ENCODE assay signal across 18 cellular contexts in the genomic region with DNA sequence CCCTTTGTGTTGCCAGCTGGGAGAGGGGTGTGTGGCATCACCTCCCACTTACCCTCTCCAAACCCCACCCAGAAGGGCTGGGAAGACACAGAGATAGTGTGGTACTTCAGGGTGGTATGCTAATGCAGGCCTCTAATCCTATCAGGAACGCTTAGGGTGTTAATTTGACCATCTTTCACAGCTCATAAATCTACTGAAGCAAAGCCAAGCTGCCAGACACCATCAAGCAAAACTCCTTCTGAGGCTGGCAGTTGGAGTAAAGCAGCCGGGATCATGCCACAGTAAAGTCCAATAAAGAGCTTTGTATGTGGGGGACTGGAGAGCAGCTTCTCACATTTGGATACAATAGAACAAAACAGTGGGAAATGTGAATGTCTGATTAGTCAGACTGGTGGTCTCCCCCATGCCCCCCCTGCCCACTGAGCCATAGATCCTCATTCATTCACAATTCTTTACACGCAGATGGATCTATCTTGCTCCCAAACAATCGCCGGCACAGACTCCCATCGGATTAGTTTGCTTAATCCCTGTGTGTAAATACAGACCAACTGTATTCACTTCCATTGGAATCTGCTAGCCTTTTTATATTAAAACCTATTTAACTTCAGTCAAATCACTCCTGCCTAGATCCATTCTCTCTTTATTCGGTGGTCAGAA. TPM values are rescaled to one million over a fixed set of nuclear protein-coding genes. Genes with fewer than 3 reads are reported as not detected.
A peak's percentile ranks its signal among the peaks of the same experiment; 100 is the strongest.
DNase-seq lines count a peak whose midpoint lies in the region; ATAC-seq and TF ChIP-seq lines count a peak whose summit lies in the region.
"Had no signal": no experiment of that assay in that cellular context is flagged by ENCODE, and none has a peak within 500 bp of the region (broad histone marks: within the 10 kb centered on the region; RNA-seq: fewer than 3 reads in every experiment).

No MANE protein-coding gene starts in this region.

- DNase-seq in GM23338 (ENCODE audit: low spot score) = no peak
- DNase-seq in NCI-H524 treated with DMSO at 0.1 percent for 48 hours (lab: John Stamatoyannopoulos, UW) = peak; percentile 65
- peak; percentile 76 for DNase-seq in endodermal cell
- DNase-seq in osteocyte (ENCODE audit: extremely low spot score, unreplicated experiment) = peak; percentile 46
- DNase-seq in COLO668 (lab: John Stamatoyannopoulos, UW; ENCODE audit: unreplicated experiment) = no peak
- DNase-seq in activated T-cell treated with anti-CD3 and anti-CD28 coated beads, Interleukin-2, amount 50 U/mL, for 4 hours = no peak
- DNase-seq: activated CD4-positive, alpha-beta T cell treated with anti-CD3 and anti-CD28 coated beads for 1 hour; activated CD8-positive, alpha-beta memory T cell treated with anti-CD3 and anti-CD28 coated beads, Interleukin-2, amount 10 ng/mL, durations not matched to agents 7 days and 5 days; activated effector memory CD4-positive, alpha-beta T cell treated with anti-CD3 and anti-CD28 coated beads, Interleukin-2, amount 50 U/mL, for 16 hours; DMS79; NCI-H1105; NCI-H2171 treated with DMSO at 0.1 percent for 48 hours; pancreas; stimulated activated CD4-positive, alpha-beta T cell treated with anti-CD3 and anti-CD28 coated beads, Interleukin-4, amount 100 ng/mL, for 4 hours had no signal

- H3K4me3 Mint-ChIP-seq in GM23338 = no peak overlapping the region
- no peak overlapping the region for H3K4me3 Mint-ChIP-seq in endodermal cell
- H3K4me3 Mint-ChIP-seq in osteocyte (ENCODE audit: unreplicated experiment) = no peak overlapping the region
- no peak overlapping the region for H3K4me3 Mint-ChIP-seq in activated T-cell treated with anti-CD3 and anti-CD28 coated beads, Interleukin-2, amount 50 U/mL, for 4 hours
- H3K4me3 Mint-ChIP-seq: activated CD8-positive, alpha-beta memory T cell treated with anti-CD3 and anti-CD28 coated beads, Interleukin-2, amount 10 ng/mL, durations not matched to agents 7 days and 5 days had no signal

- H3K27ac Mint-ChIP-seq in GM23338 (no peak overlapping the region), endodermal cell (peak overlapping the region; percentile 61), osteocyte (ENCODE audit: unreplicated experiment) (no peak overlapping the region)
- H3K27ac Mint-ChIP-seq: activated CD8-positive, alpha-beta memory T cell treated with anti-CD3 and anti-CD28 coated beads, Interleukin-2, amount 10 ng/mL, durations not matched to agents 7 days and 5 days had no signal

- peaks cover 14% of the 10 kb centered on the region for H3K9me3 ChIP-seq in endodermal cell (ENCODE audit: control insufficient read depth, low read length)
- H3K9me3 ChIP-seq: BLaER1, pancreas, SJSA1, suprapubic skin had no signal

- H3K27ac ChIP-seq in GM23338 (ENCODE audit: low read depth) (peak overlapping the region; percentile 68), endodermal cell (ENCODE audit: low read depth, low read length) (peak overlapping the region; percentile 91)
- H3K27ac ChIP-seq: BLaER1, pancreas, SJSA1, suprapubic skin had no signal

- TF ChIP-seq CTCF in GM23338 (conservative IDR thresholded peaks at IDR 0.05; ENCODE audit: low read depth in 2 of 2) (no peak), endodermal cell (conservative IDR thresholded peaks at IDR 0.05) (no peak), osteocyte (IDR thresholded peaks at IDR 0.05) (no peak)

- H3K9me3 Mint-ChIP-seq in GM23338 (0 out of 3 replicates have a peak, but pooled peaks cover 5% of the 10 kb centered on the region), endodermal cell (peaks cover 6% of the 10 kb centered on the region), osteocyte (ENCODE audit: unreplicated experiment) (no peaks in the 10 kb centered on the region)
- H3K9me3 Mint-ChIP-seq in activated T-cell treated with anti-CD3 and anti-CD28 coated beads, Interleukin-2, amount 50 U/mL, for 4 hours = peaks cover 6% of the 10 kb centered on the region

- H3K27me3 Mint-ChIP-seq in GM23338 (ENCODE audit: insufficient read depth, low read depth, poor library complexity) = peaks cover 5% of the 10 kb centered on the region
- H3K27me3 Mint-ChIP-seq in endodermal cell (ENCODE audit: insufficient read depth) = peaks cover 2% of the 10 kb centered on the region
- no peaks in the 10 kb centered on the region for H3K27me3 Mint-ChIP-seq in osteocyte (ENCODE audit: unreplicated experiment)
- H3K27me3 Mint-ChIP-seq in activated T-cell treated with anti-CD3 and anti-CD28 coated beads, Interleukin-2, amount 50 U/mL, for 4 hours (ENCODE audit: low read depth) = no peaks in the 10 kb centered on the region

- H3F3A ChIP-seq in GM23338 (replicated peaks; ENCODE audit: low read depth) = peaks cover 16% of the 10 kb centered on the region; the same call in 1 of the 2 replicates

- no peaks in the 10 kb centered on the region for H3K79me2 ChIP-seq in GM23338 (replicated peaks; ENCODE audit: insufficient read depth)

- ATAC-seq in GM23338 = no peak; the same call in 2 of the 3 replicates
- no peak for ATAC-seq in HG03354 (IDR thresholded peaks at IDR 0.05; ENCODE audit: poor library complexity, severe bottlenecking, unreplicated experiment)
- ATAC-seq in activated T-cell treated with anti-CD3 and anti-CD28 coated beads, Interleukin-2, amount 50 U/mL, for 4 hours = no peak
- ATAC-seq: activated CD8-positive, alpha-beta memory T cell treated with anti-CD3 and anti-CD28 coated beads, Interleukin-2, amount 10 ng/mL, durations not matched to agents 7 days and 5 days; pancreas had no signal

- H3K4me3 ChIP-seq in GM23338 = no peak overlapping the region
- H3K4me3 ChIP-seq in endodermal cell (ENCODE audit: low read length) = no peak overlapping the region
- H3K4me3 ChIP-seq: BLaER1, pancreas, SJSA1, suprapubic skin had no signal

- peaks cover 39% of the 10 kb centered on the region for H3K4me1 ChIP-seq in GM23338 (ENCODE audit: insufficient read depth)
- H3K4me1 ChIP-seq in endodermal cell (ENCODE audit: control insufficient read depth, insufficient read depth, low read length) = peaks cover 13% of the 10 kb centered on the region
- H3K4me1 ChIP-seq: pancreas, SJSA1 had no signal

- no peak overlapping the region for H3K9ac ChIP-seq in endodermal cell (ENCODE audit: extremely low read depth, low read length, poor library complexity, severe bottlenecking)
- H3K9ac ChIP-seq: BLaER1 had no signal

- H3K36me3 ChIP-seq in GM23338 (ENCODE audit: insufficient read depth) = no peaks in the 10 kb centered on the region; the same call in 1 of the 2 replicates
- H3K36me3 ChIP-seq in endodermal cell (ENCODE audit: control insufficient read depth, insufficient read depth, low read length) = no peaks in the 10 kb centered on the region
- H3K36me3 ChIP-seq: BLaER1, pancreas, SJSA1, suprapubic skin had no signal

- H3K4me1 Mint-ChIP-seq in GM23338 = peaks cover 34% of the 10 kb centered on the region
- peaks cover 40% of the 10 kb centered on the region for H3K4me1 Mint-ChIP-seq in endodermal cell
- peaks cover 20% of the 10 kb centered on the region for H3K4me1 Mint-ChIP-seq in osteocyte (ENCODE audit: unreplicated experiment)
- H3K4me1 Mint-ChIP-seq in activated T-cell treated with anti-CD3 and anti-CD28 coated beads, Interleukin-2, amount 50 U/mL, for 4 hours (ENCODE audit: low read depth) = no peaks in the 10 kb centered on the region
- H3K4me1 Mint-ChIP-seq: activated CD8-positive, alpha-beta memory T cell treated with anti-CD3 and anti-CD28 coated beads, Interleukin-2, amount 10 ng/mL, durations not matched to agents 7 days and 5 days had no signal

- H3K36me3 Mint-ChIP-seq in GM23338 (ENCODE audit: low read depth) (0 out of 3 replicates have a peak, but pooled peaks cover 6% of the 10 kb centered on the region), endodermal cell (ENCODE audit: low read depth) (peaks cover 4% of the 10 kb centered on the region), osteocyte (ENCODE audit: unreplicated experiment) (no peaks in the 10 kb centered on the region)
- H3K36me3 Mint-ChIP-seq in activated T-cell treated with anti-CD3 and anti-CD28 coated beads, Interleukin-2, amount 50 U/mL, for 4 hours (ENCODE audit: insufficient read depth) = no peaks in the 10 kb centered on the region
- H3K36me3 Mint-ChIP-seq: activated CD8-positive, alpha-beta memory T cell treated with anti-CD3 and anti-CD28 coated beads, Interleukin-2, amount 10 ng/mL, durations not matched to agents 7 days and 5 days had no signal

- peak overlapping the region; percentile 90 for H2AFZ ChIP-seq in GM23338

- H3K4me2 ChIP-seq in GM23338 = peak overlapping the region; percentile 18
- H3K4me2 ChIP-seq: BLaER1 had no signal

- 19 to 29% methylated on average over 6 to 7 of the region's 7 CpGs for WGBS in endodermal cell (ENCODE audit: insufficient coverage in 1 of 2, insufficient read length in 1 of 2), 2 experiments

- H4K20me1 ChIP-seq in GM23338 (replicated peaks; ENCODE audit: insufficient read depth) = no peaks in the 10 kb centered on the region
- H4K20me1 ChIP-seq: BLaER1 had no signal

- H3K27me3 ChIP-seq in GM23338 (ENCODE audit: insufficient read depth) (no peaks in the 10 kb centered on the region), endodermal cell (ENCODE audit: control insufficient read depth, insufficient read depth, low read length, poor library complexity, severe bottlenecking) (no peaks in the 10 kb centered on the region)
- H3K27me3 ChIP-seq: BLaER1, pancreas, SJSA1, suprapubic skin had no signal

- no peaks in the 10 kb centered on the region for H3K9me2 ChIP-seq in GM23338 (ENCODE audit: insufficient read depth)

RNA-seq across cellular contexts. Expression of a gene that starts 29.6 kb away (rescaled TPM):
- total RNA-seq in GM23338 (2014; rRNA removed; shearing (Covaris generic)) = 73.2 and 73.9 TPM in 2 replicates
- polyA plus RNA-seq in GM23338 (2016; fragmentation: Nextera tagmentation; extraction: Ambion mirVana) = 65.7 and 71.9 TPM in 2 replicates
- total RNA-seq in endodermal cell = 10 to 100 TPM in 1 of 2 donors, 1 to 10 TPM in 1; 4.3 to 19.0 TPM
- 471 TPM for polyA plus RNA-seq in endodermal cell (2013, experiment 1 of 2)
- 434 TPM for polyA plus RNA-seq in endodermal cell (2013, experiment 2 of 2)
- total RNA-seq in osteocyte = 3.1 and 3.7 TPM in 2 replicates
- 1 to 10 TPM; 2.3 to 3.7 (median 2.6) TPM for total RNA-seq in activated T-cell treated with anti-CD3 and anti-CD28 coated beads, Interleukin-2, amount 50 U/mL, for 4 hours
- total RNA-seq: SJSA1 had no signal

RNA-seq across cellular contexts. Expression of a gene that starts 43.9 kb away (rescaled TPM):
- 47.3 and 55.7 TPM in 2 replicates for total RNA-seq in GM23338 (2014; rRNA removed; shearing (Covaris generic))
- 19.0 and 30.4 TPM in 2 replicates for polyA plus RNA-seq in GM23338 (2016; fragmentation: Nextera tagmentation; extraction: Ambion mirVana)
- total RNA-seq in endodermal cell = 10 to 100 TPM; 46.2 to 54.3 TPM
- polyA plus RNA-seq in endodermal cell (2013, experiment 1 of 2) = 50.1 TPM
- 47.2 TPM for polyA plus RNA-seq in endodermal cell (2013, experiment 2 of 2)
- 32.4 and 34.6 TPM in 2 replicates for total RNA-seq in osteocyte
- total RNA-seq in activated T-cell treated with anti-CD3 and anti-CD28 coated beads, Interleukin-2, amount 50 U/mL, for 4 hours = 10 to 100 TPM; 44.5 to 49.5 (median 46.3) TPM

Comparison
In these comparisons a context has a peak if more than half of its experiments do, and no peak if none do; other contexts are left out.
1. DNase-seq: peak in NCI-H524 treated with DMSO at 0.1 percent for 48 hours (single experiment), endodermal cell (single experiment) and osteocyte (single experiment); none in GM23338 (single experiment), COLO668 (single experiment) and activated T-cell treated with anti-CD3 and anti-CD28 coated beads, Interleukin-2, amount 50 U/mL, for 4 hours (single experiment).